In genomic region chr1:61403863-61404615, GRCh38 we compare ENCODE assay signal across 1 cellular context.
TF ChIP-seq lines count a peak whose summit lies in the region.

No MANE protein-coding gene starts in this region.

TF ChIP-seq in K562, 482 proteins besides CTCF, POLR2A, EP300 and RAD21 (continued from another document):
- TF ChIP-seq, protein P1, sequence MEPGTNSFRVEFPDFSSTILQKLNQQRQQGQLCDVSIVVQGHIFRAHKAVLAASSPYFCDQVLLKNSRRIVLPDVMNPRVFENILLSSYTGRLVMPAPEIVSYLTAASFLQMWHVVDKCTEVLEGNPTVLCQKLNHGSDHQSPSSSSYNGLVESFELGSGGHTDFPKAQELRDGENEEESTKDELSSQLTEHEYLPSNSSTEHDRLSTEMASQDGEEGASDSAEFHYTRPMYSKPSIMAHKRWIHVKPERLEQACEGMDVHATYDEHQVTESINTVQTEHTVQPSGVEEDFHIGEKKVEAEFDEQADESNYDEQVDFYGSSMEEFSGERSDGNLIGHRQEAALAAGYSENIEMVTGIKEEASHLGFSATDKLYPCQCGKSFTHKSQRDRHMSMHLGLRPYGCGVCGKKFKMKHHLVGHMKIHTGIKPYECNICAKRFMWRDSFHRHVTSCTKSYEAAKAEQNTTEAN (CRISPR knock-in tag; IDR thresholded peaks at IDR 0.05), result no peak
- TF ChIP-seq, protein P2, sequence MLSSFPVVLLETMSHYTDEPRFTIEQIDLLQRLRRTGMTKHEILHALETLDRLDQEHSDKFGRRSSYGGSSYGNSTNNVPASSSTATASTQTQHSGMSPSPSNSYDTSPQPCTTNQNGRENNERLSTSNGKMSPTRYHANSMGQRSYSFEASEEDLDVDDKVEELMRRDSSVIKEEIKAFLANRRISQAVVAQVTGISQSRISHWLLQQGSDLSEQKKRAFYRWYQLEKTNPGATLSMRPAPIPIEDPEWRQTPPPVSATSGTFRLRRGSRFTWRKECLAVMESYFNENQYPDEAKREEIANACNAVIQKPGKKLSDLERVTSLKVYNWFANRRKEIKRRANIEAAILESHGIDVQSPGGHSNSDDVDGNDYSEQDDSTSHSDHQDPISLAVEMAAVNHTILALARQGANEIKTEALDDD (IDR thresholded peaks at IDR 0.05), result peak; percentile 66
- peak in 1 of 2 experiments; percentile 8; a peak in 1 of 4 replicates for TF ChIP-seq KDM1A (IDR thresholded peaks at IDR 0.05)
- TF ChIP-seq CBFA2T2 (conservative IDR thresholded peaks at IDR 0.05), result no peak
- TF ChIP-seq MCM5 (IDR thresholded peaks at IDR 0.05; ENCODE audit: low read depth), result no peak
- no peak for TF ChIP-seq SIN3B (IDR thresholded peaks at IDR 0.05; ENCODE audit: low read depth)
- no peak for TF ChIP-seq CTBP1 (IDR thresholded peaks at IDR 0.05; ENCODE audit: borderline replicate concordance)
- peak; percentile 82; the same call in 1 of the 2 replicates for TF ChIP-seq PHF21A (IDR thresholded peaks at IDR 0.05; ENCODE audit: borderline replicate concordance, low read depth)
